Comparison of ENCODE assay signal across 9 cellular contexts in the genomic region with DNA sequence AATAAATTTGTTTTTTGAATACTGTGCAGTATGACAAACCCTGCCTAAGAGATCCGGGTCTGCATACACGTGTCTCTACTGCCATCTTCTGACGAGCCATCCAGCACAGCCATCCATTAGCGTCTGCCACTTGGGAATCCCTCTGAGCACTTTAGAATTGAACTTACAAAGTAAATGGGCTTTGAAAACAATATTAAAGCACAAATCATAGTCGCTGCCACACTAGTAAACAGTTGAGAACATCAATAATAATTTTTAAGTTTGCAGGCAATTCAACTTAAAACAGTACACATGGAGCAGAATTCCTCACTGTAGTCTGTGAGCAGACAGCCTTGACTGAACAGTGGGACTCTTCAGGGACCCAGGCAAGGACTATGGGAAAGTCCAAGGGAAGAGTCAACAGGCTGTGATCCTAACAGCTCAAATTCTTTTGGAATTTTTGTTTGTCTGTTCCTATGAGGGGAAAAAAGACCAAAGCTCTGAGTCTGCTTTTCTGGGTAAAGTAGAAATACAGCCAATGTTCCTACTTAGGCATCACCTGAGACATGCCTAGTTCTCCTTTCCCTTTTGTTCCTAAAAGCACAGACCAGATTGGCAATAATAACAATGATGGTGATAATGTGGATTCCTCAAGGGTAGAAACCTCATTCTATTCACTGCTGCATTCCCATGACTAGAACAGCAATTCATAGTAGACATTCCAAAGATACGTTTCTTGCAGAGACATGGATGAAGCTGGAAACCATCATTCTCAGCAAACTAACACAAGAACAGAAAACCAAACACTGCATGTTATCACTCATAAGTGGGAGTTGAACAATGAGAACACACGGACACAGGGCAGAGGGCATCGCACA.
A peak's percentile ranks its signal among the peaks of the same experiment; 100 is the strongest.
DNase-seq lines count a peak whose midpoint lies in the region; ATAC-seq and TF ChIP-seq lines count a peak whose summit lies in the region.
"Had no signal": no experiment of that assay in that cellular context is flagged by ENCODE, and none has a peak within 500 bp of the region (broad histone marks: within the 10 kb centered on the region; RNA-seq: fewer than 3 reads in every experiment).

No MANE protein-coding gene starts in this region.

- no peaks in the 10 kb centered on the region for H3K9me3 Mint-ChIP-seq in Caco-2 (ENCODE audit: unreplicated experiment)
- H3K9me3 Mint-ChIP-seq in mesothelial cell of epicardium: no peaks in the 10 kb centered on the region
- peaks cover 0 to 3% of the 10 kb centered on the region in 2 donors for H3K9me3 Mint-ChIP-seq in stimulated activated naive B cell treated with anti-CD40 and anti-IgM and Interleukin-4, amounts not matched to agents 10 μg/mL and 1 μg/mL and 100 μg/mL, for 72 hours
- H3K9me3 Mint-ChIP-seq: activated naive CD4-positive, alpha-beta T cell treated with anti-CD3 and anti-CD28 coated beads, Interleukin-2, amount 50 U/mL, for 24 hours had no signal

- no peak overlapping the region for H3K4me3 ChIP-seq in Caco-2 (ENCODE audit: low read depth, low read length)
- H3K4me3 ChIP-seq in effector memory CD4-positive, alpha-beta T cell (ENCODE audit: insufficient read depth, low read depth, low read length, poor library complexity, severe bottlenecking): no peak overlapping the region

- H3K27ac ChIP-seq in effector memory CD4-positive, alpha-beta T cell (ENCODE audit: insufficient read depth, low read length, poor library complexity, severe bottlenecking): no peak overlapping the region

- TF ChIP-seq CTCF in Caco-2 (IDR thresholded peaks at IDR 0.05; ENCODE audit: insufficient read depth in 1 of 2, low read depth in 1 of 2, low read length in 1 of 2, severe bottlenecking in 1 of 2, unreplicated experiment in 1 of 2) (peak; percentile 88 to 91), mesothelial cell of epicardium (IDR thresholded peaks at IDR 0.05; ENCODE audit: unreplicated experiment) (peak; percentile 40)

- no peaks in the 10 kb centered on the region for H3K36me3 ChIP-seq in Caco-2 (ENCODE audit: control insufficient read depth, insufficient read depth, low read length)
- no peaks in the 10 kb centered on the region for H3K36me3 ChIP-seq in effector memory CD4-positive, alpha-beta T cell (ENCODE audit: control insufficient read depth, insufficient read depth, low read length)

- ATAC-seq in GM19395 (IDR thresholded peaks at IDR 0.05; ENCODE audit: unreplicated experiment): peak; percentile 64
- peak; percentile 75 for ATAC-seq in HG03378 (IDR thresholded peaks at IDR 0.05; ENCODE audit: unreplicated experiment)
- peak; percentile 75 to 81 for ATAC-seq in stimulated activated naive B cell treated with anti-CD40 and anti-IgM and Interleukin-4, amounts not matched to agents 10 μg/mL and 1 μg/mL and 100 μg/mL, for 72 hours (replicated peaks)

- DNase-seq in Caco-2 (peak; percentile 71 to 83), NCI-H460 (ENCODE audit: extremely low read depth, low read depth) (peak; percentile 74), mesothelial cell of epicardium (ENCODE audit: low spot score in 2 of 2, unreplicated experiment in 2 of 2) (peak in 1 of 2 experiments; percentile 72)
- DNase-seq in activated CD4-positive, alpha-beta T cell treated with anti-CD3 and anti-CD28 coated beads, Interleukin-2, amount 50 U/mL, for 48 hours: peak; percentile 60 to 67
- peak; percentile 7 to 25 (median 16) for DNase-seq in effector memory CD4-positive, alpha-beta T cell
- peak; percentile 34 for DNase-seq in stimulated activated naive B cell treated with anti-CD40 and anti-IgM and Interleukin-4, amounts not matched to agents 10 μg/mL and 1 μg/mL and 100 μg/mL, for 72 hours

- H3K27ac Mint-ChIP-seq in Caco-2 (ENCODE audit: unreplicated experiment): peak overlapping the region; percentile 45
- H3K27ac Mint-ChIP-seq in mesothelial cell of epicardium: peak overlapping the region; percentile 54
- no peak overlapping the region for H3K27ac Mint-ChIP-seq in stimulated activated naive B cell treated with anti-CD40 and anti-IgM and Interleukin-4, amounts not matched to agents 10 μg/mL and 1 μg/mL and 100 μg/mL, for 72 hours

- H3K27me3 ChIP-seq in Caco-2 (replicated peaks; ENCODE audit: control insufficient read depth, insufficient read depth, low read length): no peaks in the 10 kb centered on the region
- no peaks in the 10 kb centered on the region for H3K27me3 ChIP-seq in effector memory CD4-positive, alpha-beta T cell (replicated peaks; ENCODE audit: control insufficient read depth, insufficient read depth, low read length, poor library complexity, severe bottlenecking)

- no TSS peak for BruUV-seq in Caco-2 (replicated peaks; lab: Mats Ljungman, UMichigan)

- peaks cover 15% of the 10 kb centered on the region for H3K36me3 Mint-ChIP-seq in Caco-2 (ENCODE audit: insufficient read depth, unreplicated experiment)
- no peaks in the 10 kb centered on the region for H3K36me3 Mint-ChIP-seq in mesothelial cell of epicardium
- peaks cover 2 to 3% of the 10 kb centered on the region in 2 donors for H3K36me3 Mint-ChIP-seq in stimulated activated naive B cell treated with anti-CD40 and anti-IgM and Interleukin-4, amounts not matched to agents 10 μg/mL and 1 μg/mL and 100 μg/mL, for 72 hours
- H3K36me3 Mint-ChIP-seq: activated naive CD4-positive, alpha-beta T cell treated with anti-CD3 and anti-CD28 coated beads, Interleukin-2, amount 50 U/mL, for 24 hours had no signal

- intact Hi-C loops in Caco-2 (cut with micrococcal nuclease; ENCODE audit: unreplicated experiment): loop anchor here (1.0 to 5.0 kb wide), 9 partner anchors 93 to 918 kb away; a partner anchor contains a TSS

- H3K4me1 Mint-ChIP-seq in Caco-2 (ENCODE audit: low read depth, unreplicated experiment) (peaks cover 34% of the 10 kb centered on the region), mesothelial cell of epicardium (peaks cover 41% of the 10 kb centered on the region)
- H3K4me1 Mint-ChIP-seq in stimulated activated naive B cell treated with anti-CD40 and anti-IgM and Interleukin-4, amounts not matched to agents 10 μg/mL and 1 μg/mL and 100 μg/mL, for 72 hours: peaks cover 6 to 11% of the 10 kb centered on the region in 2 donors
- H3K4me1 Mint-ChIP-seq: activated naive CD4-positive, alpha-beta T cell treated with anti-CD3 and anti-CD28 coated beads, Interleukin-2, amount 50 U/mL, for 24 hours had no signal

- H3K27me3 Mint-ChIP-seq in Caco-2 (ENCODE audit: insufficient read depth, unreplicated experiment): no peaks in the 10 kb centered on the region
- no peaks in the 10 kb centered on the region for H3K27me3 Mint-ChIP-seq in mesothelial cell of epicardium (ENCODE audit: low read depth)
- peaks cover 11 to 20% of the 10 kb centered on the region in 2 donors for H3K27me3 Mint-ChIP-seq in stimulated activated naive B cell treated with anti-CD40 and anti-IgM and Interleukin-4, amounts not matched to agents 10 μg/mL and 1 μg/mL and 100 μg/mL, for 72 hours

- H3K9me3 ChIP-seq in Caco-2: no peaks in the 10 kb centered on the region
- H3K9me3 ChIP-seq in effector memory CD4-positive, alpha-beta T cell (ENCODE audit: control insufficient read depth, low read length): no peaks in the 10 kb centered on the region

- no peak overlapping the region for H3K4me3 Mint-ChIP-seq in Caco-2 (ENCODE audit: unreplicated experiment)
- no peak overlapping the region for H3K4me3 Mint-ChIP-seq in mesothelial cell of epicardium
- no peak overlapping the region for H3K4me3 Mint-ChIP-seq in stimulated activated naive B cell treated with anti-CD40 and anti-IgM and Interleukin-4, amounts not matched to agents 10 μg/mL and 1 μg/mL and 100 μg/mL, for 72 hours
- H3K4me3 Mint-ChIP-seq: activated naive CD4-positive, alpha-beta T cell treated with anti-CD3 and anti-CD28 coated beads, Interleukin-2, amount 50 U/mL, for 24 hours had no signal

- CTCF ChIA-PET in Caco-2 (lab: Charles Lee): interaction anchor here (0.5 to 1.6 kb wide), 2 partner anchors 11 to 642 kb away, joined by 4 to 5 read pairs; no protein-coding TSS in a partner anchor

- H3K4me1 ChIP-seq in Caco-2: peaks cover 23% of the 10 kb centered on the region
- no peaks in the 10 kb centered on the region for H3K4me1 ChIP-seq in effector memory CD4-positive, alpha-beta T cell (ENCODE audit: control insufficient read depth, insufficient read depth, low read length, poor library complexity, severe bottlenecking)

- POLR2A ChIA-PET in Caco-2 (lab: Charles Lee): no interaction called here
